ENCODE assay signal across 23 cellular contexts in genomic region chr5:128532127-128532526, GRCh38. TPM values are rescaled to one million over a fixed set of nuclear protein-coding genes. Genes with fewer than 3 reads are reported as not detected.
A peak's percentile ranks its signal among the peaks of the same experiment; 100 is the strongest.
DNase-seq lines count a peak whose midpoint lies in the region; ATAC-seq, FAIRE-seq and TF ChIP-seq lines count a peak whose summit lies in the region.
"Had no signal": no experiment of that assay in that cellular context is flagged by ENCODE, and none has a peak within 500 bp of the region (broad histone marks: within the 10 kb centered on the region; RNA-seq: fewer than 3 reads in every experiment).

No MANE protein-coding gene starts in this region.

- no peak overlapping the region for H3K4me2 ChIP-seq in GM23338
- H3K4me2 ChIP-seq in astrocyte (ENCODE audit: low read length) = no peak overlapping the region
- H3K4me2 ChIP-seq in trophoblast cell (ENCODE audit: low read length) = peak overlapping the region; percentile 47
- H3K4me2 ChIP-seq: KMS-11 had no signal

- H3K9me2 ChIP-seq in GM23338 (ENCODE audit: insufficient read depth) = no peaks in the 10 kb centered on the region

- peak overlapping the region; percentile 75 for H3K18ac ChIP-seq in trophoblast cell (ENCODE audit: low read length)

- no peak overlapping the region for H3K23ac ChIP-seq in trophoblast cell (ENCODE audit: low read length)

- H2BK5ac ChIP-seq in trophoblast cell (ENCODE audit: low read depth, low read length, poor library complexity) = peak overlapping the region; percentile 63

- no peaks in the 10 kb centered on the region for H3K36me3 ChIP-seq in GM23338 (ENCODE audit: insufficient read depth)
- peaks cover 7% of the 10 kb centered on the region for H3K36me3 ChIP-seq in astrocyte (ENCODE audit: insufficient read depth, low read length)
- H3K36me3 ChIP-seq in trophoblast cell (ENCODE audit: control insufficient read depth in 1 of 2, insufficient read depth in 2 of 2, low read length in 2 of 2) = no peaks in the 10 kb centered on the region
- H3K36me3 ChIP-seq: Peyer's patch had no signal

- H3K79me1 ChIP-seq in trophoblast cell (ENCODE audit: low read length) = peaks cover under 1% of the 10 kb centered on the region

- no peaks in the 10 kb centered on the region for H3F3A ChIP-seq in GM23338 (replicated peaks; ENCODE audit: low read depth)

- no peak for FAIRE-seq in astrocyte (lab: Jason Lieb, UNC)
- FAIRE-seq: GM18507, H54 had no signal

- H3K36me3 Mint-ChIP-seq in GM23338 (ENCODE audit: low read depth) (peaks cover 11% of the 10 kb centered on the region; the same call in 2 of the 3 replicates), astrocyte (ENCODE audit: low read depth, unreplicated experiment) (peaks cover 29% of the 10 kb centered on the region)
- H3K36me3 Mint-ChIP-seq: CD8-positive, alpha-beta memory T cell had no signal

- H3K79me2 ChIP-seq in GM23338 (replicated peaks; ENCODE audit: insufficient read depth) (no peaks in the 10 kb centered on the region), astrocyte (ENCODE audit: insufficient read depth, low read length) (peaks cover 33% of the 10 kb centered on the region), trophoblast cell (ENCODE audit: control insufficient read depth, insufficient read depth, low read length, poor library complexity) (peaks cover under 1% of the 10 kb centered on the region)

- H3K4me1 ChIP-seq in GM23338 (ENCODE audit: insufficient read depth) = peaks cover 10% of the 10 kb centered on the region
- peaks cover 4% of the 10 kb centered on the region for H3K4me1 ChIP-seq in astrocyte (ENCODE audit: insufficient read depth, low read length)
- peaks cover 7 to 12% of the 10 kb centered on the region in 2 experiments for H3K4me1 ChIP-seq in trophoblast cell (ENCODE audit: control insufficient read depth in 1 of 2, insufficient read depth in 2 of 2, low read length in 2 of 2)

- DNase-seq in GM23338 (ENCODE audit: low spot score) (peak; percentile 62), astrocyte (ENCODE audit: low read depth) (no peak), islet precursor cell (peak; percentile 73), trophoblast cell (peak in 1 of 2 donors; percentile 58), middle frontal gyrus (ENCODE audit: extremely low spot score, low spot score) (no peak), KBM-7 (no peak), ACHN (no peak)
- no peak for DNase-seq in activated CD4-positive, CD25-positive, alpha-beta regulatory T cell treated with anti-CD3 and anti-CD28 coated beads, Interleukin-2, amount 50 U/mL, for 72 hours
- DNase-seq: Calu3; CD8-positive, alpha-beta memory T cell; DMS153; GDM1; NCI-H1092 treated with DMSO at 0.1 percent for 48 hours; NCI-H1436 treated with DMSO at 0.1 percent for 48 hours; NCI-H1930; NCI-H510A; NK-92 treated with Interleukin-12 subunit alpha and Interleukin-12 subunit beta, amount 100 ng/mL, for 24 hours; Peyer's patch; SJCRH30 had no signal

- no peak overlapping the region for H2BK120ac ChIP-seq in trophoblast cell (ENCODE audit: insufficient read depth, low read length, poor library complexity)

- peak; percentile 29 for ATAC-seq in GM23338

- H2AK5ac ChIP-seq in trophoblast cell (ENCODE audit: low read length) = no peak overlapping the region

- no peak overlapping the region for H3K4ac ChIP-seq in trophoblast cell (ENCODE audit: low read depth, low read length)

- H2AFZ ChIP-seq in GM23338 (no peak overlapping the region), astrocyte (ENCODE audit: low read depth, low read length) (no peak overlapping the region), trophoblast cell (ENCODE audit: insufficient read depth, low read length, poor library complexity) (no peak overlapping the region)

- TF ChIP-seq CTCF in GM23338 (conservative IDR thresholded peaks at IDR 0.05; ENCODE audit: low read depth in 2 of 2) (no peak), astrocyte (IDR thresholded peaks at IDR 0.05; ENCODE audit: insufficient read depth, low read depth, low read length) (no peak)

- in situ Hi-C loops in KBM-7 (cut with MboI; ENCODE audit: low pct_unique_long_range_greater_than_20kb, low sequenced_read_pairs) = no loop called here
- in situ Hi-C loops in ACHN (cut with HindIII; ENCODE audit: low pct_ligation_motif_present, low pct_unique_long_range_greater_than_20kb, low sequenced_read_pairs) = no loop called here

- H3K27me3 Mint-ChIP-seq in GM23338 (ENCODE audit: insufficient read depth, low read depth, poor library complexity) (peaks cover 17% of the 10 kb centered on the region), astrocyte (ENCODE audit: low read depth, unreplicated experiment) (no peaks in the 10 kb centered on the region)

- no peak overlapping the region for H4K91ac ChIP-seq in trophoblast cell (ENCODE audit: low read depth, low read length)

- H3K27me3 ChIP-seq in GM23338 (ENCODE audit: insufficient read depth) (peaks cover 31% of the 10 kb centered on the region), astrocyte (ENCODE audit: insufficient read depth, low read length) (no peaks in the 10 kb centered on the region), trophoblast cell (ENCODE audit: insufficient read depth, low read length) (no peaks in the 10 kb centered on the region)
- H3K27me3 ChIP-seq: SJCRH30 had no signal

- H3K9ac ChIP-seq in astrocyte (ENCODE audit: low read length) = no peak overlapping the region
- no peak overlapping the region for H3K9ac ChIP-seq in trophoblast cell (ENCODE audit: low read length)
- H3K9ac ChIP-seq: KMS-11 had no signal

- no peaks in the 10 kb centered on the region for H3K9me3 Mint-ChIP-seq in GM23338
- H3K9me3 Mint-ChIP-seq in astrocyte (ENCODE audit: unreplicated experiment) = no peaks in the 10 kb centered on the region

- H3K14ac ChIP-seq in trophoblast cell (ENCODE audit: low read length) = no peak overlapping the region

- H3K9me3 ChIP-seq in astrocyte (ENCODE audit: insufficient read depth, low read depth, low read length) = no peaks in the 10 kb centered on the region
- H3K9me3 ChIP-seq in trophoblast cell (ENCODE audit: insufficient read depth, low read depth, low read length) = no peaks in the 10 kb centered on the region
- H3K9me3 ChIP-seq: Peyer's patch, SJCRH30 had no signal

- H4K20me1 ChIP-seq in GM23338 (replicated peaks; ENCODE audit: insufficient read depth) (no peaks in the 10 kb centered on the region), astrocyte (ENCODE audit: insufficient read depth, low read length) (peaks cover 21% of the 10 kb centered on the region)

- H4K8ac ChIP-seq in trophoblast cell (ENCODE audit: low read depth, low read length) = no peak overlapping the region

- H3K27ac Mint-ChIP-seq in GM23338 = no peak overlapping the region
- H3K27ac Mint-ChIP-seq in astrocyte (ENCODE audit: unreplicated experiment) = no peak overlapping the region

- H3K4me3 ChIP-seq in GM23338 (no peak overlapping the region), astrocyte (ENCODE audit: insufficient read depth, low read depth, low read length) (no peak overlapping the region), trophoblast cell (ENCODE audit: low read depth, low read length) (no peak overlapping the region)
- H3K4me3 ChIP-seq: Peyer's patch, SJCRH30 had no signal

- H3K27ac ChIP-seq in GM23338 (ENCODE audit: low read depth) (no peak overlapping the region), astrocyte (ENCODE audit: low read depth, low read length) (no peak overlapping the region), trophoblast cell (ENCODE audit: low read depth, low read length) (peak overlapping the region; percentile 20)
- H3K27ac ChIP-seq: C4-2B, KMS-11, Peyer's patch, SJCRH30 had no signal

- no peak overlapping the region for H3K4me3 Mint-ChIP-seq in GM23338
- H3K4me3 Mint-ChIP-seq in astrocyte (ENCODE audit: unreplicated experiment) = peak overlapping the region; percentile 56
- H3K4me3 Mint-ChIP-seq: CD8-positive, alpha-beta memory T cell had no signal

- no peak overlapping the region for H2BK12ac ChIP-seq in trophoblast cell (ENCODE audit: low read length)

- peaks cover 14% of the 10 kb centered on the region; the same call in 2 of the 3 replicates for H3K4me1 Mint-ChIP-seq in GM23338
- H3K4me1 Mint-ChIP-seq in astrocyte (ENCODE audit: low read depth, unreplicated experiment) = peaks cover 28% of the 10 kb centered on the region
- H3K4me1 Mint-ChIP-seq: CD8-positive, alpha-beta memory T cell had no signal

- no peak overlapping the region for H4K12ac ChIP-seq in trophoblast cell (ENCODE audit: low read depth, low read length)

- WGBS in trophoblast cell (ENCODE audit: extremely low coverage, insufficient coverage, insufficient read length) = no CpG with 5 or more reads among the region's 3 CpGs

RNA-seq across cellular contexts. Expression of gene FBN2, which starts 5.9 kb away (rescaled TPM):
- total RNA-seq in GM23338 (2014; rRNA removed; shearing (Covaris generic)) = 13.6 and 18.4 TPM in 2 replicates
- 2.6 and 2.8 TPM in 2 replicates for polyA plus RNA-seq in GM23338 (2016; fragmentation: Nextera tagmentation; extraction: Ambion mirVana)
- total RNA-seq in astrocyte = 105 and 176 TPM in 2 replicates
- polyA plus RNA-seq in trophoblast cell (2013) = 18.5 and 19.0 TPM in 2 replicates
- polyA plus RNA-seq: CD8-positive, alpha-beta memory T cell had no signal

Comparison
In these comparisons a context has a peak if more than half of its experiments do, and no peak if none do; other contexts are left out.
1. DNase-seq: peak in GM23338 (single experiment) and islet precursor cell (single experiment); none in astrocyte (single experiment), middle frontal gyrus (single experiment), KBM-7 (single experiment), ACHN (single experiment) and activated CD4-positive, CD25-positive, alpha-beta regulatory T cell treated with anti-CD3 and anti-CD28 coated beads, Interleukin-2, amount 50 U/mL, for 72 hours (single experiment).